ENCODE assay signal across 11 cellular contexts in the genomic region with DNA sequence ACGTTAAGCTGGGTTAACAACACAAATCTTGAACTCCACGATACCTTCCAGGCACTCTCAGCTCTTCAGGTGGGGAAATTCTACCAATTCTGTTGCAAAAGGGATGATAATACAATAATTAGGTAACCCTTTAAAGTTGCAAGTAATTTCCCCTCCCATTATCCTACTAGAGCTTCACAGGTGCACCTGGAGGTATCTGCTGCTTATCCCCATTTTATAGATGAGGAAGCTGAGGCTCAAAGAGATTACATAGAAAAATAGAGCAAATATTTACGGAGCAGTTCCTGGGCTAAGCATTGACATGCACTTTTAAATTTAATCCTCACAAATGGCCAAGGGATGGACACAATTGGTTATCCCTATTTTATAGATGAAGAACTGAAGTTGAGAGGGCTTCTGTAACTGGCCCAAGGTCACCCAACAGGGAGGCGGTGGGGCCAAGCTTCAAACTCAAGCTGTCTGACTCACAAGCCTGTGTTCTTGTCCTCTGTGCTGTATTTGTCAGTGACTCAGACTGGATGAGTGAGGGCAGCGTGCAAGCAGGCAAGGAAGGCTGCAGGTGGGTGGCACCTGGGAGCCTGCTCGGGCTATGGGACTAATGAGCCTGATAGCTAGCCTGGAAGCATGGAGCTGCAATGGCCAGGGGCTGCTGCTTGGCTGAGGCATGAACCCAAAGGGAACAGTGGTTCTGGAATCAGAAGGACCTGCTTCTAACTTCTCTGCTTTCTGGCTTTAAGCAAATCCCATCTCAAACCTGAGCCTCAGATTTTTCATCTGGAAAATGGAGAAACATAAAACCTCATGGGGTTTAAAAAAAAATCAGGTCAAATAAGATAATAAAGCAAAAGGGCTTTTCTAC.
DNase-seq lines count a peak whose midpoint lies in the region; ATAC-seq and TF ChIP-seq lines count a peak whose summit lies in the region.
"Had no signal": no experiment of that assay in that cellular context is flagged by ENCODE, and none has a peak within 500 bp of the region (broad histone marks: within the 10 kb centered on the region; RNA-seq: fewer than 3 reads in every experiment).

No MANE protein-coding gene starts in this region.

- H3K27ac ChIP-seq in PC-9 (no peak overlapping the region), esophagus muscularis mucosa (replicated peaks in 1 of 4) (no peak overlapping the region), prostate gland (no peak overlapping the region)

- H3K4me1 ChIP-seq in PC-9 (replicated peaks; ENCODE audit: insufficient read depth) (peaks cover 10% of the 10 kb centered on the region), esophagus muscularis mucosa (peaks cover 0 to 16% (median 2%) of the 10 kb centered on the region in 4 donors), prostate gland (replicated peaks) (no peaks in the 10 kb centered on the region)

- H2AFZ ChIP-seq in PC-9, result no peak overlapping the region

- H3K9me3 ChIP-seq in PC-9 (ENCODE audit: insufficient read depth, low read depth) (no peaks in the 10 kb centered on the region), esophagus muscularis mucosa (no peaks in the 10 kb centered on the region), prostate gland (no peaks in the 10 kb centered on the region)

- POLR2A ChIA-PET in PC-9 (lab: Charles Lee; ENCODE audit: unreplicated experiment), result interaction anchor here (0.6 kb wide), 3 partner anchors 121 to 546 kb away, joined by 3 to 7 read pairs (median 7); a partner anchor contains a TSS

- TF ChIP-seq POLR2A in esophagus muscularis mucosa (IDR thresholded peaks at IDR 0.05; ENCODE audit: low read depth) (no peak), prostate gland (IDR thresholded peaks at IDR 0.05) (no peak)

- H3K36me3 ChIP-seq in PC-9 (ENCODE audit: low read depth), result no peaks in the 10 kb centered on the region
- peaks cover 14 to 77% (median 63%) of the 10 kb centered on the region in 4 donors for H3K36me3 ChIP-seq in esophagus muscularis mucosa
- H3K36me3 ChIP-seq in prostate gland, result no peaks in the 10 kb centered on the region

- H3K4me2 ChIP-seq in PC-9, result no peak overlapping the region

- H3K27me3 ChIP-seq in PC-9 (ENCODE audit: insufficient read depth, low read depth) (no peaks in the 10 kb centered on the region), esophagus muscularis mucosa (no peaks in the 10 kb centered on the region), prostate gland (replicated peaks; ENCODE audit: insufficient read depth) (no peaks in the 10 kb centered on the region)

- intact Hi-C loops in PC-9 (cut with micrococcal nuclease; ENCODE audit: unreplicated experiment) (loop anchor here (10.0 kb wide), 1 partner anchor 516 kb away; a partner anchor contains a TSS), esophagus muscularis mucosa (cut with DNase I) (loop anchor here (5.0 kb wide), 1 partner anchor 153 kb away; no protein-coding TSS in a partner anchor), prostate gland (cut with DNase I) (loop anchor here (10.0 kb wide), 1 partner anchor 386 kb away; no protein-coding TSS in a partner anchor)

- H3K79me2 ChIP-seq in PC-9 (ENCODE audit: low read depth), result no peaks in the 10 kb centered on the region

- H3K9me2 ChIP-seq in PC-9 (ENCODE audit: insufficient read depth), result no peaks in the 10 kb centered on the region

- DNase-seq in ELR (ENCODE audit: low read depth) (peak; percentile 84), PC-9 (peak; percentile 59 to 68), non-pigmented ciliary epithelial cell (ENCODE audit: low read depth) (peak; percentile 50), 8988T (no peak), esophagus muscularis mucosa (ENCODE audit: extremely low spot score) (no peak), ecto neural progenitor cell (ENCODE audit: low spot score) (no peak), prostate gland (ENCODE audit: low spot score) (no peak)
- DNase-seq: activated CD4-positive, alpha-beta T cell treated with anti-CD3 and anti-CD28 coated beads for 1 hour; cerebellar nuclear complex; NCI-H510A treated with DMSO at 0.1 percent for 48 hours had no signal

- CTCF ChIA-PET in PC-9 (lab: Charles Lee), result interaction anchor here (0.6 to 4.4 kb wide), 10 partner anchors 14 to 365 kb away, joined by 3 to 27 read pairs (median 4); a partner anchor contains a TSS

- no peaks in the 10 kb centered on the region for H4K20me1 ChIP-seq in PC-9 (ENCODE audit: insufficient read depth)

- 89% methylated on average over 6 of the region's 6 CpGs for WGBS in esophagus muscularis mucosa
- WGBS in prostate gland, result 86% methylated on average over 6 of the region's 6 CpGs

- H3F3A ChIP-seq in PC-9 (ENCODE audit: insufficient read depth, low read depth), result peaks cover 4% of the 10 kb centered on the region; the same call in 1 of the 2 replicates

- BruUV-seq in PC-9 (replicated peaks; lab: Mats Ljungman, UMichigan), result no TSS peak

- ATAC-seq in esophagus mucosa, result peak; percentile 91

- TF ChIP-seq CTCF in PC-9 (conservative IDR thresholded peaks at IDR 0.05), result no peak
- TF ChIP-seq CTCF in esophagus muscularis mucosa (IDR thresholded peaks at IDR 0.05), result no peak
- TF ChIP-seq CTCF in prostate gland (IDR thresholded peaks at IDR 0.05), result no peak

- H3K4me3 ChIP-seq in PC-9 (no peak overlapping the region), esophagus muscularis mucosa (no peak overlapping the region), prostate gland (no peak overlapping the region)

- TF ChIP-seq EP300 in esophagus muscularis mucosa (IDR thresholded peaks at IDR 0.05), result no peak

Comparison
In these comparisons a context has a peak if more than half of its experiments do, and no peak if none do; other contexts are left out.
1. DNase-seq: peak in ELR (single experiment), PC-9 (2 of 2) and non-pigmented ciliary epithelial cell (single experiment); none in 8988T (single experiment), esophagus muscularis mucosa (single experiment), ecto neural progenitor cell (single experiment) and prostate gland (single experiment).